In the genomic region with DNA sequence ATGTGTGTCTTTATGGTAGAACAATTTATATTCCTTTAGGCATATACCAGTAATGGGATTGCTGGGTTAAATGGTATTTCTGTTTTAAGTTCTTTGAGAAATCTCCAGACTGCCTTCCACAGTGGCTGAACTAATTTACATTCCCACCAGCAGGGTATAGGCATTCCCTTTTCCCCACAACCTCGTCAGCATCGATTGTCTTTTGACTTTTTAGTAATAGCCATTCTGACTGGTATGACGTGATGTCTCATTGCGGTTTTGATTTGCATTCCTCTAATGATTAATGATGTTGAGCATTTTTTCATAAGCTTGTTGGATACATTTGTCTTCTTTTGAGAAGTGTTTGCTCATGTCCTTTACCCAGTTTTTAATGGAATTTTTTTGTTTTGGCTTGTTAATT, we compare ENCODE assay signal across 14 cellular contexts. TPM values are rescaled to one million over a fixed set of nuclear protein-coding genes. Genes with fewer than 3 reads are reported as not detected.
DNase-seq lines count a peak whose midpoint lies in the region; ATAC-seq, FAIRE-seq and TF ChIP-seq lines count a peak whose summit lies in the region.
"Had no signal": no experiment of that assay in that cellular context is flagged by ENCODE, and none has a peak within 500 bp of the region (broad histone marks: within the 10 kb centered on the region; RNA-seq: fewer than 3 reads in every experiment).

No MANE protein-coding gene starts in this region.

- no peak overlapping the region for H3K14ac ChIP-seq in mesenchymal stem cell (ENCODE audit: low read length in 2 of 2)

- no peaks in the 10 kb centered on the region for H3K4me1 ChIP-seq in GM12878 (ENCODE audit: control insufficient read depth, insufficient read depth, low read length)
- no peaks in the 10 kb centered on the region for H3K4me1 ChIP-seq in mesenchymal stem cell (ENCODE audit: control insufficient read depth, insufficient read depth, low read depth, low read length)
- peaks cover 0 to 4% (median 2%) of the 10 kb centered on the region in 4 donors for H3K4me1 ChIP-seq in sigmoid colon

- DNase-seq in ELR (ENCODE audit: low read depth) (peak; percentile 33), M059J (ENCODE audit: low read depth) (peak; percentile 87), GM12878 (ENCODE audit: low read depth, low spot score) (no peak), mesenchymal stem cell (peak; percentile 6), HTR-8/SVneo (ENCODE audit: insufficient read length, low spot score) (no peak), sigmoid colon (no peak)
- DNase-seq: activated naive CD8-positive, alpha-beta T cell treated with anti-CD3 and anti-CD28 coated beads, Interleukin-2, amount 50 U/mL, for 24 hours; activated T-cell treated with anti-CD3 and anti-CD28 coated beads, Interleukin-2, amount 50 U/mL, for 72 hours; NCI-H226; substantia nigra had no signal

- RAD21 ChIA-PET in GM12878 (lab: Charles Lee; ENCODE audit: unreplicated experiment): no interaction called here

- CTCF ChIA-PET in GM12878 (lab: Yijun Ruan, JAX): interaction anchor here (1.6 kb wide), 1 partner anchor 127 kb away, joined by 7 read pairs; no protein-coding TSS in a partner anchor

- TF ChIP-seq EP300 in GM12878 (IDR thresholded peaks at IDR 0.05; ENCODE audit: borderline replicate concordance in 1 of 2, control insufficient read depth in 1 of 2, low read depth in 2 of 2, low read length in 2 of 2) (no peak), sigmoid colon (IDR thresholded peaks at IDR 0.05) (no peak)

- no peak overlapping the region for H3K4me2 ChIP-seq in GM12878 (ENCODE audit: control insufficient read depth, insufficient read depth)
- H3K4me2 ChIP-seq in mesenchymal stem cell (ENCODE audit: low read length, poor library complexity, severe bottlenecking): no peak overlapping the region

- H4K20me1 ChIP-seq in GM12878 (ENCODE audit: control insufficient read depth, insufficient read depth): no peaks in the 10 kb centered on the region

- H2BK12ac ChIP-seq in mesenchymal stem cell (ENCODE audit: low read length in 2 of 2): no peak overlapping the region

- no peak overlapping the region for H3K4ac ChIP-seq in mesenchymal stem cell (ENCODE audit: low read depth in 1 of 2, low read length in 2 of 2)

- TF ChIP-seq POLR2A in GM12878 (IDR thresholded peaks at IDR 0.05; ENCODE audit: low read depth, low read length) (no peak), sigmoid colon (IDR thresholded peaks at IDR 0.05) (no peak)

- FAIRE-seq in GM12878 (lab: Jason Lieb, UNC): no peak
- no peak for FAIRE-seq in HTR-8/SVneo (lab: Jason Lieb, UNC)
- FAIRE-seq: G401.6 had no signal

- H2AFZ ChIP-seq in GM12878 (ENCODE audit: control insufficient read depth, low read depth, low read length) (no peak overlapping the region), mesenchymal stem cell (ENCODE audit: low read depth, low read length) (no peak overlapping the region)

- POLR2A ChIA-PET in GM12878 (lab: Charles Lee): no interaction called here

- TF ChIP-seq RAD21 in GM12878 (IDR thresholded peaks at IDR 0.05; ENCODE audit: insufficient read depth, low read depth, low read length): no peak

- no peak overlapping the region for H4K91ac ChIP-seq in mesenchymal stem cell (ENCODE audit: low read length)

- H2BK5ac ChIP-seq in mesenchymal stem cell (ENCODE audit: low read depth, low read length, poor library complexity, severe bottlenecking): no peak overlapping the region

- H3K4me3 ChIP-seq in GM12878 (no peak overlapping the region), mesenchymal stem cell (ENCODE audit: insufficient read depth in 1 of 2, low read depth in 1 of 2, low read length in 2 of 2) (no peak overlapping the region), sigmoid colon (no peak overlapping the region)

- 0% methylated on average over 4 of the region's 4 CpGs for WGBS in GM12878 (ENCODE audit: insufficient coverage, insufficient replicate concordance, low lambda C conversion rate, missing lambda C conversion rate)
- WGBS in mesenchymal stem cell: 84% methylated on average over 4 of the region's 4 CpGs
- 84 to 85% methylated on average over 4 of the region's 4 CpGs for WGBS in sigmoid colon, 2 donors

- no peak overlapping the region for H3K23ac ChIP-seq in mesenchymal stem cell (ENCODE audit: low read length in 2 of 2)

- no peak overlapping the region for H2BK120ac ChIP-seq in mesenchymal stem cell (ENCODE audit: low read depth, low read length)

- TF ChIP-seq CTCF in GM12878 (IDR thresholded peaks at IDR 0.05 in 2 of 3, conservative IDR thresholded peaks at IDR 0.05 in 1 of 3; ENCODE audit: control insufficient read depth in 2 of 3, extremely low read depth in 1 of 3, insufficient read depth in 1 of 3, low read depth in 3 of 3, low read length in 3 of 3) (no peak), sigmoid colon (IDR thresholded peaks at IDR 0.05) (no peak)

- H3K36me3 ChIP-seq in GM12878 (ENCODE audit: control insufficient read depth in 2 of 2, insufficient read depth in 2 of 2, low read length in 1 of 2): no peaks in the 10 kb centered on the region
- no peaks in the 10 kb centered on the region for H3K36me3 ChIP-seq in mesenchymal stem cell (ENCODE audit: control insufficient read depth in 1 of 2, insufficient read depth in 2 of 2, low read depth in 1 of 2, low read length in 2 of 2)
- no peaks in the 10 kb centered on the region for H3K36me3 ChIP-seq in sigmoid colon

- no peaks in the 10 kb centered on the region for H3K79me2 ChIP-seq in GM12878 (ENCODE audit: control insufficient read depth, insufficient read depth, low read length)

- in situ Hi-C loops in GM12878 (cut with MboI): no loop called here

- H4K8ac ChIP-seq in mesenchymal stem cell (ENCODE audit: low read length): no peak overlapping the region

- H3K27ac ChIP-seq in GM12878 (ENCODE audit: control insufficient read depth, insufficient read depth): no peak overlapping the region
- no peak overlapping the region for H3K27ac ChIP-seq in mesenchymal stem cell (ENCODE audit: low read length, poor library complexity, severe bottlenecking)
- no peak overlapping the region for H3K27ac ChIP-seq in sigmoid colon
- H3K27ac ChIP-seq: C4-2B had no signal

- no peaks in the 10 kb centered on the region for H3K79me1 ChIP-seq in mesenchymal stem cell (replicated peaks; ENCODE audit: low read length, poor library complexity, severe bottlenecking)

- no peak overlapping the region for H3K18ac ChIP-seq in mesenchymal stem cell (ENCODE audit: low read depth in 1 of 2, low read length in 2 of 2)

- H3K27me3 ChIP-seq in GM12878 (replicated peaks in 1 of 2; ENCODE audit: control insufficient read depth in 2 of 2, insufficient read depth in 2 of 2, low read length in 1 of 2) (no peaks in the 10 kb centered on the region), mesenchymal stem cell (ENCODE audit: control insufficient read depth in 1 of 2, insufficient read depth in 1 of 2, low read length in 2 of 2) (peaks cover 6 to 18% of the 10 kb centered on the region in 2 experiments), sigmoid colon (no peaks in the 10 kb centered on the region)

- H3K9ac ChIP-seq in GM12878 (ENCODE audit: control insufficient read depth, insufficient read depth, low read length) (no peak overlapping the region), mesenchymal stem cell (ENCODE audit: low read length) (no peak overlapping the region)

- intact Hi-C loops in GM12878 (cut with micrococcal nuclease; ENCODE audit: unreplicated experiment): no loop called here
- intact Hi-C loops in sigmoid colon (cut with DNase I): no loop called here

- H2AK5ac ChIP-seq in mesenchymal stem cell (ENCODE audit: low read length, severe bottlenecking): no peak overlapping the region

- no TSS peak for BruUV-seq in GM12878 (replicated peaks; lab: Mats Ljungman, UMichigan)

- no peak overlapping the region for H2BK15ac ChIP-seq in mesenchymal stem cell (ENCODE audit: low read depth, poor library complexity, severe bottlenecking)

- H3K9me3 ChIP-seq in GM12878 (replicated peaks; ENCODE audit: control insufficient read depth, insufficient read depth, low read length) (no peaks in the 10 kb centered on the region), mesenchymal stem cell (ENCODE audit: control insufficient read depth, low read length) (no peaks in the 10 kb centered on the region), sigmoid colon (no peaks in the 10 kb centered on the region)

- peak; percentile 35; the same call in 2 of the 3 replicates for ATAC-seq in GM12878
- ATAC-seq in HG03442 (IDR thresholded peaks at IDR 0.05; ENCODE audit: unreplicated experiment): no peak
- ATAC-seq: activated naive CD8-positive, alpha-beta T cell treated with anti-CD3 and anti-CD28 coated beads, Interleukin-2, amount 50 U/mL, for 24 hours; activated T-cell treated with anti-CD3 and anti-CD28 coated beads, Interleukin-2, amount 50 U/mL, for 72 hours; HCT116 had no signal

- SMC1A ChIA-PET in GM12878 (lab: Charles Lee; ENCODE audit: uncharacterized antibody, unreplicated experiment): no interaction called here

RNA-seq across cellular contexts. Expression of a gene that starts 5.3 kb away (rescaled TPM):
- total RNA-seq in M059J (2014; rRNA removed; shearing (Covaris generic)): 6.3 and 6.6 TPM in 2 replicates
- 40.3 and 46.4 TPM in 2 replicates for total RNA-seq in GM12878 (2013; cell fraction: nucleolus; rRNA removed)
- 9.2 and 10.1 TPM in 2 replicates for total RNA-seq in GM12878 (2014; rRNA removed)
- total RNA-seq in GM12878 (2014; rRNA removed; fragmentation: Illumina TruSeq; extraction: Trizol): 9.6 and 11.4 TPM in 2 replicates
- total RNA-seq in GM12878 (2021): 10.0 and 10.1 TPM in 2 replicates
- polyA plus RNA-seq in GM12878 (2011; ENCODE audit: low read depth): 3.2 TPM
- polyA plus RNA-seq in GM12878 (2011; rRNA removed): 10.8 and 14.8 TPM in 2 replicates
- 4.8 TPM in 2 replicates for polyA plus RNA-seq in GM12878 (2011; cell fraction: cytosol; rRNA removed)
- 11.7 and 14.9 TPM in 2 replicates for polyA plus RNA-seq in GM12878 (2011; cell fraction: nucleus; rRNA removed)
- polyA plus RNA-seq in GM12878 (2012): 5.0 and 5.7 TPM in 2 replicates
- polyA plus RNA-seq in GM12878 (2014; fragmentation: Illumina TruSeq; extraction: Trizol): 7.4 and 7.9 TPM in 2 replicates
- 10 to 100 TPM; 12.3 to 17.8 TPM for polyA plus RNA-seq in GM12878 (2014; fragmentation: Nextera tagmentation; extraction: Ambion mirVana)
- 7.6 and 7.7 TPM in 2 replicates for polyA plus RNA-seq in GM12878 (2014; rRNA removed)
- 10 to 100 TPM; 14.8 to 15.7 TPM for polyA plus RNA-seq in GM12878 (2016; fragmentation: Nextera tagmentation; extraction: Ambion mirVana)
- 19.3 and 20.9 TPM in 2 replicates for polyA minus RNA-seq in GM12878 (2011; rRNA and poly(A)+ RNA removed)
- 5.7 and 7.0 TPM in 2 replicates for polyA minus RNA-seq in GM12878 (2011; cell fraction: cytosol; rRNA and poly(A)+ RNA removed)
- polyA minus RNA-seq in GM12878 (2011; cell fraction: nucleus; rRNA and poly(A)+ RNA removed): 23.8 and 27.9 TPM in 2 replicates
- polyA plus RNA-seq in mesenchymal stem cell (2013, experiment 1 of 2): 6.4 TPM
- 6.1 TPM for polyA plus RNA-seq in mesenchymal stem cell (2013, experiment 2 of 2)
- total RNA-seq in sigmoid colon: 10 to 100 TPM in 3 of 4 donors, 1 to 10 TPM in 1; 7.8 to 13.0 (median 11.8) TPM
- polyA plus RNA-seq in sigmoid colon: 1 to 10 TPM; 4.8 to 8.3 (median 7.7) TPM

Comparison
In these comparisons a context has a peak if more than half of its experiments do, and no peak if none do; other contexts are left out.
1. DNase-seq: peak in ELR (single experiment), M059J (single experiment) and mesenchymal stem cell (single experiment); none in GM12878 (single experiment), HTR-8/SVneo (single experiment) and sigmoid colon (single experiment).